In the genomic region with DNA sequence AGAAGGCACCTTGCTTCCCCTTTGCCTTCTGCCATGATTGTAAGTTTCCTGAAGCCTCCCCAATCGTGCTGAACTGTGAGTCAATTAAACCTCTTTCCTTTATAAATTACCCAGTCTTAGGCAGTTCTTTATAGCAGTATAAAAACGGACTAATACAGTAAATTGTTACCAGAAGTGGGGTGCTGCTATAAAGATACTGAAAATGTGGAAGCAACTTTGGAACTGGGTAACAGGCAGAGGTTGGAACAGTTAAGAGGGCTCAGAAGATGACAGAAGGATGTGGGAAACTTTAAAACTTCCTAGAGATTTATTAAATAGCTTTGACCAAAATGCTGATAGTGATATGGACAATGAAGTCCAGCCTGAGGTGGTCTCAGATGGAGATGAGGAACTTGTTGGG, we compare ENCODE assay signal across 12 cellular contexts. TPM values are rescaled to one million over a fixed set of nuclear protein-coding genes. Genes with fewer than 3 reads are reported as not detected.
"Had no signal": no experiment of that assay in that cellular context is flagged by ENCODE, and none has a peak within 500 bp of the region (broad histone marks: within the 10 kb centered on the region; RNA-seq: fewer than 3 reads in every experiment).

No MANE protein-coding gene starts in this region.

RNA-seq across cellular contexts. Expression of gene CYP27C1, which starts 17.7 kb away (rescaled TPM):
- total RNA-seq: activated B cell treated with CpG ODN at 0.5 μM for 24 hours; activated CD4-positive, alpha-beta memory T cell treated with anti-CD3 and anti-CD28 coated beads for 36 hours; activated CD4-positive, alpha-beta memory T cell treated with anti-CD3 and anti-CD28 coated beads, Interleukin-2, amount 10 ng/mL, durations not matched to agents 7 days and 5 days; activated CD4-positive, alpha-beta T cell treated with anti-CD3 and anti-CD28 coated beads for 36 hours; activated CD4-positive, alpha-beta T cell treated with anti-CD3 and anti-CD28 coated beads, Interleukin-2, amount 10 ng/mL, durations not matched to agents 24 days and 14 days; activated CD4-positive, alpha-beta T cell treated with anti-CD3 and anti-CD28 coated beads, Interleukin-2, amount 10 ng/mL, durations not matched to agents 7 days and 5 days; activated CD8-positive, alpha-beta memory T cell treated with anti-CD3 and anti-CD28 coated beads, Interleukin-2, amount 10 ng/mL, durations not matched to agents 7 days and 5 days; activated CD8-positive, alpha-beta T cell treated with anti-CD3 and anti-CD28 coated beads for 36 hours; activated CD8-positive, alpha-beta T cell treated with anti-CD3 and anti-CD28 coated beads, Interleukin-2, amount 10 ng/mL, durations not matched to agents 7 days and 5 days; T-helper 1 cell treated with Interleukin-12 subunit alpha and Interleukin-12 subunit beta and Interleukin-4 antibody, amounts not matched to agents 30 ng/mL and 1 ng/mL, for 36 hours; T-helper 17 cell; T-helper 2 cell treated with Interferon-gamma antibody and Interleukin-4, amounts not matched to agents 100 ng/mL and 5 ng/mL, for 36 hours had no signal
